1 cellular context compared by ENCODE assay signal in the genomic region with DNA sequence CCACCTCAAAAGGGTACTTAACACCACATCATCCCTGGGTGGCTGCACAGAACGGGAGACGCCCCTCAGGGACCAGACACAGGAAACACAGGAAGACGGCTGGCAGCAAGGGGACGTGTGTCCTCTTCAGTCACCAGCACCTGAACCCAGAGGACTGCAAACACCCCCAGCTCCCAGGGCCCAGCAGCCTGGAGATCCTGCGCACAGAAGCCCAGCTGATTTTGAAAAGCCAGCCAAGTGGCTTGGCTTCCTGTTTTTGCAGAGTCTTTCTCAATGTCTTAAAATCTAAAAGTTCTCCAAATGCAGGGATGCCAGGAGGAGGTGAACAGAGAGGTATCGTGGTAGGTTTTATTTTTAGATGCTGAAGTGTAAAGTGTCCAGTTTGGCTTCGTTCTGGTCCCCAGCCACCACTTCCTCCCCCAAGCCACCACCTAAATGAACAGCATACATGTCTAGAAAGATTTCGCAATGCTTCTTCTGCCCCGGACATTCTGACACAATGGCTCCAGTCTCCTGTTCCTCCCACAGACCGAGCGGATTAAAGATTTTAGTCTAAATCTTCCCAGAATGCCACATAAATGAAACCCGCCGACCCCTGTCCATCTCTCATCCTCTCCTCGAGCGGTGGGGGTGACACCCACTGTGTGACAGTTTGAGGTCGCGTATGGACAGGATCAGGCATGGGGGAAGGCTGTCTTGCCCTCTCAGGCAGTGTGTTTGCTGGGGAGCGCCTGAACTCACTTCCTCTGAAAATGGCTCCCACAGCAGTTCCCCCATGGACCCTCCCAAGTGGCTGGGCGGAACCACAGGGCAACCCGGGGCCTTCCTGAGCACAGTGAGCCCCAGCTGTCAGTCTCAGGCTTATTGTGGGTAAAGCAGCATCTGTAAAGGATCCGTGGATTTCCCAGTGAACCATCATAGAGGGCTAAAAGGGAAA.
TF ChIP-seq lines count a peak whose summit lies in the region.

No MANE protein-coding gene starts in this region.

TF ChIP-seq in GM12878, 131 proteins besides CTCF, POLR2A, EP300 and RAD21 (continued from another document and continues in another):
- TF ChIP-seq, protein P1, sequence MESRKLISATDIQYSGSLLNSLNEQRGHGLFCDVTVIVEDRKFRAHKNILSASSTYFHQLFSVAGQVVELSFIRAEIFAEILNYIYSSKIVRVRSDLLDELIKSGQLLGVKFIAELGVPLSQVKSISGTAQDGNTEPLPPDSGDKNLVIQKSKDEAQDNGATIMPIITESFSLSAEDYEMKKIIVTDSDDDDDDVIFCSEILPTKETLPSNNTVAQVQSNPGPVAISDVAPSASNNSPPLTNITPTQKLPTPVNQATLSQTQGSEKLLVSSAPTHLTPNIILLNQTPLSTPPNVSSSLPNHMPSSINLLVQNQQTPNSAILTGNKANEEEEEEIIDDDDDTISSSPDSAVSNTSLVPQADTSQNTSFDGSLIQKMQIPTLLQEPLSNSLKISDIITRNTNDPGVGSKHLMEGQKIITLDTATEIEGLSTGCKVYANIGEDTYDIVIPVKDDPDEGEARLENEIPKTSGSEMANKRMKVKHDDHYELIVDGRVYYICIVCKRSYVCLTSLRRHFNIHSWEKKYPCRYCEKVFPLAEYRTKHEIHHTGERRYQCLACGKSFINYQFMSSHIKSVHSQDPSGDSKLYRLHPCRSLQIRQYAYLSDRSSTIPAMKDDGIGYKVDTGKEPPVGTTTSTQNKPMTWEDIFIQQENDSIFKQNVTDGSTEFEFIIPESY (IDR thresholded peaks at IDR 0.05), result no peak
- no peak for TF ChIP-seq NR2C2 (IDR thresholded peaks at IDR 0.05; ENCODE audit: borderline replicate concordance, control insufficient read depth, insufficient read length, low read depth)
- TF ChIP-seq JUNB (IDR thresholded peaks at IDR 0.05), result no peak
- TF ChIP-seq, protein P2, sequence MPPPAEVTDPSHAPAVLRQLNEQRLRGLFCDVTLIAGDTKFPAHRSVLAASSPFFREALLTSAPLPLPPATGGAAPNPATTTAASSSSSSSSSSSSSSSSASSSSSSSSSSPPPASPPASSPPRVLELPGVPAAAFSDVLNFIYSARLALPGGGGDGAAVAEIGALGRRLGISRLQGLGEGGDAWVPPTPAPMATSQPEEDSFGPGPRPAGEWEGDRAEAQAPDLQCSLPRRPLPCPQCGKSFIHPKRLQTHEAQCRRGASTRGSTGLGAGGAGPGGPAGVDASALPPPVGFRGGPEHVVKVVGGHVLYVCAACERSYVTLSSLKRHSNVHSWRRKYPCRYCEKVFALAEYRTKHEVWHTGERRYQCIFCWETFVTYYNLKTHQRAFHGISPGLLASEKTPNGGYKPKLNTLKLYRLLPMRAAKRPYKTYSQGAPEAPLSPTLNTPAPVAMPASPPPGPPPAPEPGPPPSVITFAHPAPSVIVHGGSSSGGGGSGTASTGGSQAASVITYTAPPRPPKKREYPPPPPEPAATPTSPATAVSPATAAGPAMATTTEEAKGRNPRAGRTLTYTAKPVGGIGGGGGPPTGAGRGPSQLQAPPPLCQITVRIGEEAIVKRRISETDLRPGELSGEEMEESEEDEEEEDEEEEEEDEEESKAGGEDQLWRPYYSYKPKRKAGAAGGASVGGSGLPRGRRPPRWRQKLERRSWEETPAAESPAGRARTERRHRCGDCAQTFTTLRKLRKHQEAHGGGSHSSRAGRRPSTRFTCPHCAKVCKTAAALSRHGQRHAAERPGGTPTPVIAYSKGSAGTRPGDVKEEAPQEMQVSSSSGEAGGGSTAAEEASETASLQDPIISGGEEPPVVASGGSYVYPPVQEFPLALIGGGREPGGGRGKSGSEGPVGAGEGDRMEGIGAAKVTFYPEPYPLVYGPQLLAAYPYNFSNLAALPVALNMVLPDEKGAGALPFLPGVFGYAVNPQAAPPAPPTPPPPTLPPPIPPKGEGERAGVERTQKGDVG (CRISPR knock-in tag; IDR thresholded peaks at IDR 0.05), result no peak
- TF ChIP-seq, protein P3, sequence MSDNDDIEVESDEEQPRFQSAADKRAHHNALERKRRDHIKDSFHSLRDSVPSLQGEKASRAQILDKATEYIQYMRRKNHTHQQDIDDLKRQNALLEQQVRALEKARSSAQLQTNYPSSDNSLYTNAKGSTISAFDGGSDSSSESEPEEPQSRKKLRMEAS (IDR thresholded peaks at IDR 0.05; ENCODE audit: low read depth, low read length), result no peak
- no peak; the same call in 1 of the 2 replicates for TF ChIP-seq RB1 (IDR thresholded peaks at IDR 0.05; ENCODE audit: borderline replicate concordance)
- TF ChIP-seq RFX5 (IDR thresholded peaks at IDR 0.05; ENCODE audit: low read depth, low read length), result no peak
- TF ChIP-seq CEBPB (IDR thresholded peaks at IDR 0.05; ENCODE audit: borderline replicate concordance in 1 of 2, low read depth in 2 of 2, low read length in 2 of 2), result peak in 1 of 2 experiments; percentile 86; a peak in 2 of 4 replicates
- TF ChIP-seq, protein P4, sequence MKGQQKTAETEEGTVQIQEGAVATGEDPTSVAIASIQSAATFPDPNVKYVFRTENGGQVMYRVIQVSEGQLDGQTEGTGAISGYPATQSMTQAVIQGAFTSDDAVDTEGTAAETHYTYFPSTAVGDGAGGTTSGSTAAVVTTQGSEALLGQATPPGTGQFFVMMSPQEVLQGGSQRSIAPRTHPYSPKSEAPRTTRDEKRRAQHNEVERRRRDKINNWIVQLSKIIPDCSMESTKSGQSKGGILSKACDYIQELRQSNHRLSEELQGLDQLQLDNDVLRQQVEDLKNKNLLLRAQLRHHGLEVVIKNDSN (IDR thresholded peaks at IDR 0.05; ENCODE audit: borderline replicate concordance, extremely low read length, insufficient read depth, low read depth, low read length), result no peak
- TF ChIP-seq SUZ12 (IDR thresholded peaks at IDR 0.05; ENCODE audit: unreplicated experiment), result no peak
- no peak for TF ChIP-seq CREB1 (IDR thresholded peaks at IDR 0.05; ENCODE audit: low read depth)
- peak; percentile 31; the same call in 1 of the 2 replicates for TF ChIP-seq SMARCA5 (IDR thresholded peaks at IDR 0.05)
- TF ChIP-seq SIN3A (IDR thresholded peaks at IDR 0.05; ENCODE audit: low read depth, low read length), result no peak
- TF ChIP-seq, protein P5, sequence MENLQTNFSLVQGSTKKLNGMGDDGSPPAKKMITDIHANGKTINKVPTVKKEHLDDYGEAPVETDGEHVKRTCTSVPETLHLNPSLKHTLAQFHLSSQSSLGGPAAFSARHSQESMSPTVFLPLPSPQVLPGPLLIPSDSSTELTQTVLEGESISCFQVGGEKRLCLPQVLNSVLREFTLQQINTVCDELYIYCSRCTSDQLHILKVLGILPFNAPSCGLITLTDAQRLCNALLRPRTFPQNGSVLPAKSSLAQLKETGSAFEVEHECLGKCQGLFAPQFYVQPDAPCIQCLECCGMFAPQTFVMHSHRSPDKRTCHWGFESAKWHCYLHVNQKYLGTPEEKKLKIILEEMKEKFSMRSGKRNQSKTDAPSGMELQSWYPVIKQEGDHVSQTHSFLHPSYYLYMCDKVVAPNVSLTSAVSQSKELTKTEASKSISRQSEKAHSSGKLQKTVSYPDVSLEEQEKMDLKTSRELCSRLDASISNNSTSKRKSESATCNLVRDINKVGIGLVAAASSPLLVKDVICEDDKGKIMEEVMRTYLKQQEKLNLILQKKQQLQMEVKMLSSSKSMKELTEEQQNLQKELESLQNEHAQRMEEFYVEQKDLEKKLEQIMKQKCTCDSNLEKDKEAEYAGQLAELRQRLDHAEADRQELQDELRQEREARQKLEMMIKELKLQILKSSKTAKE (IDR thresholded peaks at IDR 0.05; ENCODE audit: low read depth, poor library complexity, severe bottlenecking), result no peak
- TF ChIP-seq NR2C1 (IDR thresholded peaks at IDR 0.05), result no peak
- TF ChIP-seq BMI1 (IDR thresholded peaks at IDR 0.05; ENCODE audit: borderline replicate concordance), result no peak
- 0 out of 2 replicates have a peak, but pooled peaks have one; percentile 8 for TF ChIP-seq MEF2A (IDR thresholded peaks at IDR 0.05; ENCODE audit: insufficient read depth, low read depth, low read length)
- no peak for TF ChIP-seq NBN (IDR thresholded peaks at IDR 0.05)
- no peak for TF ChIP-seq ESRRA (IDR thresholded peaks at IDR 0.05; ENCODE audit: low read length)
- TF ChIP-seq, protein P6, sequence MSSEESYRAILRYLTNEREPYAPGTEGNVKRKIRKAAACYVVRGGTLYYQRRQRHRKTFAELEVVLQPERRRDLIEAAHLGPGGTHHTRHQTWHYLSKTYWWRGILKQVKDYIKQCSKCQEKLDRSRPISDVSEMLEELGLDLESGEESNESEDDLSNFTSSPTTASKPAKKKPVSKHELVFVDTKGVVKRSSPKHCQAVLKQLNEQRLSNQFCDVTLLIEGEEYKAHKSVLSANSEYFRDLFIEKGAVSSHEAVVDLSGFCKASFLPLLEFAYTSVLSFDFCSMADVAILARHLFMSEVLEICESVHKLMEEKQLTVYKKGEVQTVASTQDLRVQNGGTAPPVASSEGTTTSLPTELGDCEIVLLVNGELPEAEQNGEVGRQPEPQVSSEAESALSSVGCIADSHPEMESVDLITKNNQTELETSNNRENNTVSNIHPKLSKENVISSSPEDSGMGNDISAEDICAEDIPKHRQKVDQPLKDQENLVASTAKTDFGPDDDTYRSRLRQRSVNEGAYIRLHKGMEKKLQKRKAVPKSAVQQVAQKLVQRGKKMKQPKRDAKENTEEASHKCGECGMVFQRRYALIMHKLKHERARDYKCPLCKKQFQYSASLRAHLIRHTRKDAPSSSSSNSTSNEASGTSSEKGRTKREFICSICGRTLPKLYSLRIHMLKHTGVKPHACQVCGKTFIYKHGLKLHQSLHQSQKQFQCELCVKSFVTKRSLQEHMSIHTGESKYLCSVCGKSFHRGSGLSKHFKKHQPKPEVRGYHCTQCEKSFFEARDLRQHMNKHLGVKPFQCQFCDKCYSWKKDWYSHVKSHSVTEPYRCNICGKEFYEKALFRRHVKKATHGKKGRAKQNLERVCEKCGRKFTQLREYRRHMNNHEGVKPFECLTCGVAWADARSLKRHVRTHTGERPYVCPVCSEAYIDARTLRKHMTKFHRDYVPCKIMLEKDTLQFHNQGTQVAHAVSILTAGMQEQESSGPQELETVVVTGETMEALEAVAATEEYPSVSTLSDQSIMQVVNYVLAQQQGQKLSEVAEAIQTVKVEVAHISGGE (CRISPR knock-in tag; IDR thresholded peaks at IDR 0.05), result no peak
- TF ChIP-seq SP1 (IDR thresholded peaks at IDR 0.05; ENCODE audit: low read depth, low read length), result no peak
- TF ChIP-seq YBX1 (IDR thresholded peaks at IDR 0.05), result no peak
- TF ChIP-seq PML (IDR thresholded peaks at IDR 0.05; ENCODE audit: low read length), result no peak
- TF ChIP-seq HDAC6 (IDR thresholded peaks at IDR 0.05; ENCODE audit: unreplicated experiment), result no peak
- TF ChIP-seq, protein P7, sequence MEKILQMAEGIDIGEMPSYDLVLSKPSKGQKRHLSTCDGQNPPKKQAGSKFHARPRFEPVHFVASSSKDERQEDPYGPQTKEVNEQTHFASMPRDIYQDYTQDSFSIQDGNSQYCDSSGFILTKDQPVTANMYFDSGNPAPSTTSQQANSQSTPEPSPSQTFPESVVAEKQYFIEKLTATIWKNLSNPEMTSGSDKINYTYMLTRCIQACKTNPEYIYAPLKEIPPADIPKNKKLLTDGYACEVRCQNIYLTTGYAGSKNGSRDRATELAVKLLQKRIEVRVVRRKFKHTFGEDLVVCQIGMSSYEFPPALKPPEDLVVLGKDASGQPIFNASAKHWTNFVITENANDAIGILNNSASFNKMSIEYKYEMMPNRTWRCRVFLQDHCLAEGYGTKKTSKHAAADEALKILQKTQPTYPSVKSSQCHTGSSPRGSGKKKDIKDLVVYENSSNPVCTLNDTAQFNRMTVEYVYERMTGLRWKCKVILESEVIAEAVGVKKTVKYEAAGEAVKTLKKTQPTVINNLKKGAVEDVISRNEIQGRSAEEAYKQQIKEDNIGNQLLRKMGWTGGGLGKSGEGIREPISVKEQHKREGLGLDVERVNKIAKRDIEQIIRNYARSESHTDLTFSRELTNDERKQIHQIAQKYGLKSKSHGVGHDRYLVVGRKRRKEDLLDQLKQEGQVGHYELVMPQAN (conservative IDR thresholded peaks at IDR 0.05), result no peak
- TF ChIP-seq IKZF2 (IDR thresholded peaks at IDR 0.05), result no peak; a peak in 1 of 4 replicates
- TF ChIP-seq, protein P8, sequence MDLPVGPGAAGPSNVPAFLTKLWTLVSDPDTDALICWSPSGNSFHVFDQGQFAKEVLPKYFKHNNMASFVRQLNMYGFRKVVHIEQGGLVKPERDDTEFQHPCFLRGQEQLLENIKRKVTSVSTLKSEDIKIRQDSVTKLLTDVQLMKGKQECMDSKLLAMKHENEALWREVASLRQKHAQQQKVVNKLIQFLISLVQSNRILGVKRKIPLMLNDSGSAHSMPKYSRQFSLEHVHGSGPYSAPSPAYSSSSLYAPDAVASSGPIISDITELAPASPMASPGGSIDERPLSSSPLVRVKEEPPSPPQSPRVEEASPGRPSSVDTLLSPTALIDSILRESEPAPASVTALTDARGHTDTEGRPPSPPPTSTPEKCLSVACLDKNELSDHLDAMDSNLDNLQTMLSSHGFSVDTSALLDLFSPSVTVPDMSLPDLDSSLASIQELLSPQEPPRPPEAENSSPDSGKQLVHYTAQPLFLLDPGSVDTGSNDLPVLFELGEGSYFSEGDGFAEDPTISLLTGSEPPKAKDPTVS (IDR thresholded peaks at IDR 0.05; ENCODE audit: low read depth, low read length), result no peak
- no peak for TF ChIP-seq HDGF (IDR thresholded peaks at IDR 0.05)
- TF ChIP-seq STAT1 (conservative IDR thresholded peaks at IDR 0.05), result no peak
- no peak for TF ChIP-seq POLR2AphosphoS5 (IDR thresholded peaks at IDR 0.05; ENCODE audit: low read length)
- no peak for TF ChIP-seq NFXL1 (IDR thresholded peaks at IDR 0.05; ENCODE audit: borderline replicate concordance)
- 0 out of 2 replicates have a peak, but pooled peaks have one; percentile 8 for TF ChIP-seq TAF1 (IDR thresholded peaks at IDR 0.05; ENCODE audit: borderline replicate concordance, low read depth, low read length)
- no peak for TF ChIP-seq RCOR1 (conservative IDR thresholded peaks at IDR 0.05; ENCODE audit: low read depth, low read length)
- TF ChIP-seq CHD1 (IDR thresholded peaks at IDR 0.05; ENCODE audit: low read depth, low read length), result no peak
- TF ChIP-seq TCF3 (IDR thresholded peaks at IDR 0.05; ENCODE audit: borderline replicate concordance, insufficient read depth, low read depth, low read length), result no peak
- TF ChIP-seq RAD51 (IDR thresholded peaks at IDR 0.05), result no peak
- TF ChIP-seq SUPT20H (IDR thresholded peaks at IDR 0.05; ENCODE audit: borderline replicate concordance, control insufficient read depth, low read depth, low read length), result no peak
- no peak for TF ChIP-seq EZH2 (IDR thresholded peaks at IDR 0.05; ENCODE audit: borderline replicate concordance, control insufficient read depth, low read depth, low read length)
- TF ChIP-seq CHD2 (IDR thresholded peaks at IDR 0.05; ENCODE audit: borderline replicate concordance, low read depth, low read length), result no peak
- TF ChIP-seq, protein P9, sequence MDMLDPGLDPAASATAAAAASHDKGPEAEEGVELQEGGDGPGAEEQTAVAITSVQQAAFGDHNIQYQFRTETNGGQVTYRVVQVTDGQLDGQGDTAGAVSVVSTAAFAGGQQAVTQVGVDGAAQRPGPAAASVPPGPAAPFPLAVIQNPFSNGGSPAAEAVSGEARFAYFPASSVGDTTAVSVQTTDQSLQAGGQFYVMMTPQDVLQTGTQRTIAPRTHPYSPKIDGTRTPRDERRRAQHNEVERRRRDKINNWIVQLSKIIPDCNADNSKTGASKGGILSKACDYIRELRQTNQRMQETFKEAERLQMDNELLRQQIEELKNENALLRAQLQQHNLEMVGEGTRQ (IDR thresholded peaks at IDR 0.05; ENCODE audit: borderline replicate concordance, low read depth, low read length), result no peak
- no peak for TF ChIP-seq SMAD1 (IDR thresholded peaks at IDR 0.05; ENCODE audit: low read depth, partially characterized antibody)
- TF ChIP-seq NRF1 (conservative IDR thresholded peaks at IDR 0.05; ENCODE audit: low read depth, low read length), result no peak
- peak; percentile 49 for TF ChIP-seq MEF2B (IDR thresholded peaks at IDR 0.05; ENCODE audit: partially characterized antibody, poor library complexity, severe bottlenecking)
- TF ChIP-seq FOXM1 (IDR thresholded peaks at IDR 0.05; ENCODE audit: low read depth, low read length), result no peak
- no peak for TF ChIP-seq SIX5 (IDR thresholded peaks at IDR 0.05; ENCODE audit: low read depth, low read length, severe bottlenecking)
- TF ChIP-seq TCF12 (IDR thresholded peaks at IDR 0.05; ENCODE audit: low read depth, low read length), result no peak
